12 cellular contexts compared by ENCODE assay signal in the genomic region with DNA sequence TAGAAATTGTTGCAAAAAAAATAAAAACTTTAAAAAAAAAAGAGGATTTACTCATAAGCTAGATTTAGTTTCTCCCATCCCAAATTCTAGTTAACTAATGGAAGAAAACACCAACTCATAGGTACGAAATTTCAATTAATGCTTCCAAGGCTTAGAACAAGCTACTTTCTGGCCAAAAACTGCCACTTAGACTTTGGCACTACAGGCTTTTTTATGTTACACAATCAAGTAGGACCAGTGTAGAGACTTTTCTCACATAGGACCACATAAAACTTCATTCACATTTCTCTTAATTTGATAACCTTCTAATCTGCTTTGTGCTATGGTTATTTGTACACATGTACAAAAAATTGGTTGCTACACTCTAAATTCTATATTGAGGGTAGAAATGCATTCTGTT. TPM values are rescaled to one million over a fixed set of nuclear protein-coding genes. Genes with fewer than 3 reads are reported as not detected.
DNase-seq lines count a peak whose midpoint lies in the region; ATAC-seq and TF ChIP-seq lines count a peak whose summit lies in the region.
"Had no signal": no experiment of that assay in that cellular context is flagged by ENCODE, and none has a peak within 500 bp of the region (broad histone marks: within the 10 kb centered on the region; RNA-seq: fewer than 3 reads in every experiment).

No MANE protein-coding gene starts in this region.

- H3K79me2 ChIP-seq in neural progenitor cell (ENCODE audit: low read depth), result peaks cover 95% of the 10 kb centered on the region

- no peak overlapping the region for H3K4me3 ChIP-seq in CD4-positive, alpha-beta memory T cell (ENCODE audit: low read length in 2 of 2)
- H3K4me3 ChIP-seq in dorsolateral prefrontal cortex, result peak overlapping the region in 51 of 59 donors; percentile 2 to 100 (median 93)
- no peak overlapping the region for H3K4me3 ChIP-seq in neural progenitor cell

- peaks cover 28 to 77% (median 51%) of the 10 kb centered on the region in 4 donors for H3K4me1 Mint-ChIP-seq in CD4-positive, alpha-beta memory T cell
- H3K4me1 Mint-ChIP-seq in neural progenitor cell, result peaks cover 42% of the 10 kb centered on the region

- H3K9ac ChIP-seq in neural progenitor cell, result peak overlapping the region; percentile 97

- CTCF ChIA-PET in CD4-positive, alpha-beta memory T cell (lab: Charles Lee; ENCODE audit: partially characterized antibody), result no interaction called here

- H3K36me3 Mint-ChIP-seq in CD4-positive, alpha-beta memory T cell, result peaks cover 3 to 54% of the 10 kb centered on the region in 2 donors
- H3K36me3 Mint-ChIP-seq in neural progenitor cell, result peaks cover 4% of the 10 kb centered on the region

- H3K27me3 ChIP-seq in CD4-positive, alpha-beta memory T cell (ENCODE audit: insufficient read depth, low read length), result no peaks in the 10 kb centered on the region
- H3K27me3 ChIP-seq in dorsolateral prefrontal cortex (no peaks in the 10 kb centered on the region), neural progenitor cell (no peaks in the 10 kb centered on the region)

- H3F3A ChIP-seq in neural progenitor cell (ENCODE audit: low read depth), result peaks cover 10% of the 10 kb centered on the region

- H3K4me3 Mint-ChIP-seq in CD4-positive, alpha-beta memory T cell, result peak overlapping the region in 3 of 8 donors; percentile 51 to 79 (median 62)
- H3K4me3 Mint-ChIP-seq in neural progenitor cell, result no peak overlapping the region

- H2AFZ ChIP-seq in neural progenitor cell (replicated peaks), result no peak overlapping the region

- peaks cover 0 to 7% (median 0%) of the 10 kb centered on the region in 8 donors for H3K9me3 Mint-ChIP-seq in CD4-positive, alpha-beta memory T cell
- no peaks in the 10 kb centered on the region for H3K9me3 Mint-ChIP-seq in neural progenitor cell
- H3K9me3 Mint-ChIP-seq: activated naive CD4-positive, alpha-beta T cell treated with anti-CD3 and anti-CD28 coated beads, Interleukin-2, amount 10 ng/mL, durations not matched to agents 7 days and 5 days had no signal

- H3K27ac Mint-ChIP-seq in CD4-positive, alpha-beta memory T cell, result peak overlapping the region in 6 of 7 donors; percentile 57 to 98 (median 75)
- H3K27ac Mint-ChIP-seq in neural progenitor cell, result peak overlapping the region; percentile 92
- H3K27ac Mint-ChIP-seq: activated naive CD4-positive, alpha-beta T cell treated with anti-CD3 and anti-CD28 coated beads, Interleukin-2, amount 10 ng/mL, durations not matched to agents 7 days and 5 days had no signal

- H3K27me3 Mint-ChIP-seq in CD4-positive, alpha-beta memory T cell, result peaks cover 0 to 2% of the 10 kb centered on the region in 2 donors
- no peaks in the 10 kb centered on the region for H3K27me3 Mint-ChIP-seq in neural progenitor cell (ENCODE audit: insufficient read depth, low read depth)
- H3K27me3 Mint-ChIP-seq: activated naive CD4-positive, alpha-beta T cell treated with anti-CD3 and anti-CD28 coated beads, Interleukin-2, amount 10 ng/mL, durations not matched to agents 7 days and 5 days had no signal

- H3K9me3 ChIP-seq in CD4-positive, alpha-beta memory T cell (ENCODE audit: control insufficient read depth in 1 of 2, low read length in 2 of 2), result no peaks in the 10 kb centered on the region
- no peaks in the 10 kb centered on the region for H3K9me3 ChIP-seq in KOPT-K1 (ENCODE audit: insufficient read depth, low read length, poor library complexity, severe bottlenecking)
- H3K9me3 ChIP-seq in neural progenitor cell (ENCODE audit: low read depth), result no peaks in the 10 kb centered on the region

- POLR2A ChIA-PET in CD4-positive, alpha-beta memory T cell (lab: Charles Lee; ENCODE audit: partially characterized antibody), result no interaction called here

- H3K4me2 ChIP-seq in neural progenitor cell, result peak overlapping the region; percentile 96

- H4K20me1 ChIP-seq in neural progenitor cell (ENCODE audit: low read depth), result peaks cover 62% of the 10 kb centered on the region

- H3K36me3 ChIP-seq in CD4-positive, alpha-beta memory T cell (ENCODE audit: insufficient read depth, low read length), result peaks cover 8% of the 10 kb centered on the region
- H3K36me3 ChIP-seq in KOPT-K1 (ENCODE audit: insufficient read depth, low read length) (peaks cover 61% of the 10 kb centered on the region), neural progenitor cell (peaks cover 6% of the 10 kb centered on the region)

- TF ChIP-seq CTCF in dorsolateral prefrontal cortex (IDR thresholded peaks at IDR 0.05 in 54 of 56, conservative IDR thresholded peaks at IDR 0.05 in 2 of 56; ENCODE audit: low read depth in 1 of 56, partially characterized antibody in 56 of 56), result no peak
- TF ChIP-seq CTCF in neural progenitor cell (IDR thresholded peaks at IDR 0.05), result no peak

- no peak for DNase-seq in CD4-positive, alpha-beta memory T cell
- DNase-seq in dorsolateral prefrontal cortex (no peak), neural progenitor cell (ENCODE audit: low spot score) (no peak), A172 (ENCODE audit: low spot score) (no peak), OCI-M1 (lab: John Stamatoyannopoulos, UW) (no peak), inferior parietal cortex (ENCODE audit: extremely low spot score) (no peak)
- DNase-seq: activated naive CD4-positive, alpha-beta T cell treated with anti-CD3 and anti-CD28 coated beads, Interleukin-2, amount 10 ng/mL, durations not matched to agents 7 days and 5 days; effector CD8-positive, alpha-beta T cell; NCI-H774 had no signal

- ATAC-seq in HG03095 (IDR thresholded peaks at IDR 0.05; ENCODE audit: unreplicated experiment), result no peak

- intact Hi-C loops in CD4-positive, alpha-beta memory T cell (cut with micrococcal nuclease), result no loop called here
- intact Hi-C loops in dorsolateral prefrontal cortex (cut with DNase I), result no loop called here

- H3K27ac ChIP-seq in CD4-positive, alpha-beta memory T cell (ENCODE audit: low read depth, low read length), result peak overlapping the region; percentile 21
- H3K27ac ChIP-seq in KOPT-K1 (ENCODE audit: low read depth, low read length, poor library complexity, severe bottlenecking) (peak overlapping the region; percentile 8), dorsolateral prefrontal cortex (peak overlapping the region in 18 of 59 donors; percentile 7 to 100 (median 41)), neural progenitor cell (no peak overlapping the region)

- peaks cover 59% of the 10 kb centered on the region for H3K4me1 ChIP-seq in CD4-positive, alpha-beta memory T cell (ENCODE audit: insufficient read depth, low read length)
- H3K4me1 ChIP-seq in neural progenitor cell, result peaks cover 33% of the 10 kb centered on the region

RNA-seq across cellular contexts. Expression of gene ST13, which starts 3.1 kb away (rescaled TPM):
- 100 to 1,000 TPM; 161 to 168 TPM for total RNA-seq in CD4-positive, alpha-beta memory T cell
- polyA plus RNA-seq in CD4-positive, alpha-beta memory T cell, result 100 to 1,000 TPM; 168 to 174 TPM
- 100 to 1,000 TPM; 157 to 321 (median 196) TPM for total RNA-seq in dorsolateral prefrontal cortex
- total RNA-seq in neural progenitor cell (ENCODE audit: low replicate concordance), result 213 and 310 TPM in 2 replicates
- total RNA-seq in A172 (2014; rRNA removed; shearing (Covaris generic)), result 202 and 210 TPM in 2 replicates

RNA-seq across cellular contexts. Expression of gene XPNPEP3, which starts 3.6 kb away (rescaled TPM):
- 10 to 100 TPM; 18.6 to 20.0 TPM for total RNA-seq in CD4-positive, alpha-beta memory T cell
- polyA plus RNA-seq in CD4-positive, alpha-beta memory T cell, result 1 to 10 TPM; 3.7 to 9.0 TPM
- total RNA-seq in dorsolateral prefrontal cortex, result 10 to 100 TPM; 13.7 to 36.2 (median 20.5) TPM
- total RNA-seq in neural progenitor cell (ENCODE audit: low replicate concordance), result 18.0 and 21.4 TPM in 2 replicates
- 6.4 and 8.5 TPM in 2 replicates for total RNA-seq in A172 (2014; rRNA removed; shearing (Covaris generic))

RNA-seq across cellular contexts. Expression of gene DNAJB7, which starts 8.6 kb away (rescaled TPM):
- not detected for total RNA-seq in CD4-positive, alpha-beta memory T cell
- not detected for polyA plus RNA-seq in CD4-positive, alpha-beta memory T cell
- not detected for total RNA-seq in dorsolateral prefrontal cortex
- not detected in 2 replicates for total RNA-seq in neural progenitor cell (ENCODE audit: low replicate concordance)
- not detected in 2 replicates for total RNA-seq in A172 (2014; rRNA removed; shearing (Covaris generic))
- total RNA-seq: T-helper 2 cell treated with Interferon-gamma antibody and Interleukin-4, amounts not matched to agents 100 ng/mL and 5 ng/mL, for 36 hours had no signal

RNA-seq across cellular contexts. Expression of gene SLC25A17, which starts 34.2 kb away (rescaled TPM):
- 10 to 100 TPM; 15.4 to 15.6 TPM for total RNA-seq in CD4-positive, alpha-beta memory T cell
- 10 to 100 TPM; 17.4 to 19.5 TPM for polyA plus RNA-seq in CD4-positive, alpha-beta memory T cell
- total RNA-seq in dorsolateral prefrontal cortex, result 10 to 100 TPM; 11.1 to 26.6 (median 17.2) TPM
- 27.1 and 31.7 TPM in 2 replicates for total RNA-seq in neural progenitor cell (ENCODE audit: low replicate concordance)
- 24.8 and 28.2 TPM in 2 replicates for total RNA-seq in A172 (2014; rRNA removed; shearing (Covaris generic))

Comparison
In these comparisons a context has a peak if more than half of its experiments do, and no peak if none do; other contexts are left out.
1. H3K4me3 ChIP-seq: peak in dorsolateral prefrontal cortex (51 of 59); none in CD4-positive, alpha-beta memory T cell (0 of 2) and neural progenitor cell (single experiment).